8 cellular contexts compared by ENCODE assay signal in the genomic region with DNA sequence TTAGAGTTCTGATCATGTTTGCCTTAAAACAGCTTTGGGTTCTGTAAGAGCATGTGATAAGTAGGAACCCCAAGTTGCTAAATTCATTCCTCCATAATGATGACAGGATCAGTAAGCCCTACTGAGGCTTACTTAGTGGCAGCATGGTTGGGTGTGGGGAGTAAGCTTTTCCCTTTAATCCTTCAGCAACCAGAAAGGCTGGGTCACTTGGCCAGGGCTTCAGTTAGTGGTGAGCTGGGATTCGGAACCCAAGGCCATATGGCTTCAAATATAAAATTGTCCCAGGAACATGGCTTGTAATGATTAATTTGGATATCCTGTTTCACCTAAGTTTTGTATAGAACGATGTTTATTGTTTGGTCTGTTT. TPM values are rescaled to one million over a fixed set of nuclear protein-coding genes. Genes with fewer than 3 reads are reported as not detected.
A peak's percentile ranks its signal among the peaks of the same experiment; 100 is the strongest.
DNase-seq lines count a peak whose midpoint lies in the region; ATAC-seq, FAIRE-seq and TF ChIP-seq lines count a peak whose summit lies in the region.

No MANE protein-coding gene starts in this region.

- CTCF ChIA-PET in H1 (lab: Charles Lee; ENCODE audit: partially characterized antibody), result interaction anchor here (0.6 to 1.8 kb wide), 4 partner anchors 10 to 95 kb away, joined by 3 to 5 read pairs (median 4); no protein-coding TSS in a partner anchor

- peaks cover 2% of the 10 kb centered on the region; the same call in 1 of the 2 replicates for H3K23me2 ChIP-seq in H1 (ENCODE audit: low read depth, low read length)

- TF ChIP-seq POLR2A in H1 (IDR thresholded peaks at IDR 0.05; ENCODE audit: control extremely low read depth in 1 of 2, low read depth in 2 of 2, low read length in 2 of 2), result no peak

- no peak overlapping the region for H3K18ac ChIP-seq in H1 (ENCODE audit: extremely low read depth, low read length)

- no peak overlapping the region for H2BK12ac ChIP-seq in H1 (ENCODE audit: low read depth, low read length)

- no peaks in the 10 kb centered on the region for H4K20me1 ChIP-seq in OCI-LY3 (ENCODE audit: insufficient read depth, low read length)
- H4K20me1 ChIP-seq in H1 (replicated peaks in 1 of 2; ENCODE audit: control insufficient read depth in 1 of 2, insufficient read depth in 2 of 2, low read length in 2 of 2), result no peaks in the 10 kb centered on the region

- peak overlapping the region; percentile 93 for H3K4me3 ChIP-seq in OCI-LY3 (ENCODE audit: low read length)
- peak overlapping the region; percentile 83 to 100 (median 99) for H3K4me3 ChIP-seq in H1 (ENCODE audit: extremely low read depth in 1 of 4, insufficient read depth in 2 of 4, low read depth in 3 of 4, low read length in 4 of 4)
- H3K4me3 ChIP-seq in muscle layer of duodenum (ENCODE audit: low read depth in 1 of 2, low read length in 2 of 2), result peak overlapping the region; percentile 97 to 98

- TF ChIP-seq EP300 in H1 (IDR thresholded peaks at IDR 0.05; ENCODE audit: borderline replicate concordance in 1 of 2, low read depth in 2 of 2, low read length in 2 of 2), result no peak

- TF ChIP-seq CTCF in OCI-LY3 (IDR thresholded peaks at IDR 0.05; ENCODE audit: low read depth, low read length) (no peak), H1 (IDR thresholded peaks at IDR 0.05; ENCODE audit: control extremely low read depth in 1 of 3, insufficient read depth in 1 of 3, low read depth in 1 of 3, low read length in 3 of 3) (no peak)

- H2BK20ac ChIP-seq in H1 (ENCODE audit: low read length), result no peak overlapping the region

- peak; percentile 9 for DNase-seq in NCI-H510A treated with DMSO at 0.1 percent for 48 hours (lab: John Stamatoyannopoulos, UW)
- no peak for DNase-seq in NCI-H510A (lab: John Stamatoyannopoulos, UW)
- DNase-seq in H1 (ENCODE audit: low read depth in 1 of 2, low spot score in 2 of 2), result no peak
- DNase-seq in T-helper 9 cell, result no peak
- no peak for DNase-seq in NCI-H1436 (lab: John Stamatoyannopoulos, UW)

- H4K5ac ChIP-seq in H1 (ENCODE audit: insufficient read length, low read depth, low read length), result no peak overlapping the region

- H3K27ac ChIP-seq in OCI-LY3 (ENCODE audit: low read length) (peak overlapping the region; percentile 81), H1 (ENCODE audit: low read depth, low read length) (no peak overlapping the region), muscle layer of duodenum (ENCODE audit: low read length) (no peak overlapping the region)

- no peak overlapping the region for H3K4ac ChIP-seq in H1 (replicated peaks; ENCODE audit: insufficient read length, low read depth, low read length)

- no peak overlapping the region for H3K23ac ChIP-seq in H1 (ENCODE audit: insufficient read length)

- H3K79me1 ChIP-seq in H1 (ENCODE audit: low read depth, low read length), result no peaks in the 10 kb centered on the region

- H3K9ac ChIP-seq in OCI-LY3 (ENCODE audit: low read length) (peak overlapping the region; percentile 98), H1 (replicated peaks in 1 of 4; ENCODE audit: extremely low read depth in 1 of 4, low read depth in 3 of 4, low read length in 3 of 4) (peak overlapping the region in 2 of 4 experiments; percentile 66 to 97; a peak in 1 of 7 replicates)

- WGBS in H1 (ENCODE audit: extremely low coverage in 1 of 2, insufficient coverage in 1 of 2, insufficient read length in 1 of 2, insufficient replicate concordance in 2 of 2, low coverage in 1 of 2, low lambda C conversion rate in 2 of 2, missing lambda C conversion rate in 1 of 2), 2 experiments, result 89% methylated on average over 2 of the region's 2 CpGs; no CpG with 5 or more reads in 1 of the 2 experiments

- no peak for TF ChIP-seq RAD21 in H1 (IDR thresholded peaks at IDR 0.05 in 1 of 2, conservative IDR thresholded peaks at IDR 0.05 in 1 of 2; ENCODE audit: low read depth in 2 of 2, low read length in 2 of 2)

- FAIRE-seq in H1 (lab: Jason Lieb, UNC), result no peak

- H3K4me2 ChIP-seq in OCI-LY3 (ENCODE audit: low read length) (peak overlapping the region; percentile 73), H1 (ENCODE audit: insufficient read depth in 1 of 2, low read depth in 2 of 2, low read length in 2 of 2) (peak overlapping the region; percentile 70 to 83)

- no peak overlapping the region for H3K14ac ChIP-seq in H1 (ENCODE audit: insufficient read length)

- H3K27me3 ChIP-seq in OCI-LY3 (ENCODE audit: low read depth, low read length), result no peaks in the 10 kb centered on the region
- H3K27me3 ChIP-seq in H1 (replicated peaks in 1 of 4; ENCODE audit: control insufficient read depth in 3 of 4, extremely low read depth in 1 of 4, insufficient read depth in 3 of 4, low read length in 3 of 4), result peaks cover 0 to 11% (median 6%) of the 10 kb centered on the region in 4 experiments; a peak in 5 of 7 replicates
- H3K27me3 ChIP-seq in muscle layer of duodenum (ENCODE audit: low read depth, low read length), result no peaks in the 10 kb centered on the region

- H3K4me1 ChIP-seq in OCI-LY3 (ENCODE audit: low read length) (peaks cover 9% of the 10 kb centered on the region), H1 (replicated peaks in 1 of 4; ENCODE audit: control insufficient read depth in 3 of 4, insufficient read depth in 4 of 4, low read length in 3 of 4) (peaks cover 0 to 3% (median 0%) of the 10 kb centered on the region in 4 experiments; a peak in 2 of 7 replicates), muscle layer of duodenum (ENCODE audit: control insufficient read depth in 1 of 2, insufficient read depth in 2 of 2, low read length in 2 of 2) (peaks cover 0 to 7% of the 10 kb centered on the region in 2 donors)

- no peak overlapping the region for H2BK120ac ChIP-seq in H1 (replicated peaks; ENCODE audit: low read depth, low read length)

- H4K91ac ChIP-seq in H1 (replicated peaks; ENCODE audit: insufficient read length, low read length), result no peak overlapping the region

- no peak overlapping the region for H3K56ac ChIP-seq in H1 (replicated peaks; ENCODE audit: insufficient read length, low read depth, low read length)

- no peak overlapping the region for H2BK5ac ChIP-seq in H1 (ENCODE audit: low read depth, low read length)

- POLR2A ChIA-PET in H1 (lab: Charles Lee; ENCODE audit: partially characterized antibody), result interaction anchor here (0.9 to 2.9 kb wide), 7 partner anchors 9 to 72 kb away, joined by 3 to 9 read pairs (median 4); no protein-coding TSS in a partner anchor

- ATAC-seq in HG02588 (IDR thresholded peaks at IDR 0.05; ENCODE audit: unreplicated experiment), result peak; percentile 23

- H4K8ac ChIP-seq in H1 (ENCODE audit: extremely low read depth, insufficient read depth, low read length), result no peak overlapping the region

- H2AFZ ChIP-seq in OCI-LY3 (ENCODE audit: low read depth, low read length) (peak overlapping the region; percentile 95), H1 (ENCODE audit: low read length) (peak overlapping the region; percentile 62; the same call in 1 of the 2 replicates)

- H2AK5ac ChIP-seq in H1 (ENCODE audit: low read depth, low read length), result no peak overlapping the region

- H2BK15ac ChIP-seq in H1 (ENCODE audit: low read length), result no peak overlapping the region

- no peaks in the 10 kb centered on the region for H3K9me3 ChIP-seq in OCI-LY3 (ENCODE audit: insufficient read depth, low read length)
- peaks cover 0 to 9% of the 10 kb centered on the region in 2 experiments; a peak in 1 of 4 replicates for H3K9me3 ChIP-seq in H1 (ENCODE audit: insufficient read depth in 2 of 2, low read depth in 1 of 2, low read length in 1 of 2)
- no peaks in the 10 kb centered on the region for H3K9me3 ChIP-seq in muscle layer of duodenum (ENCODE audit: control insufficient read depth in 1 of 2, low read length in 2 of 2)

- H3K79me2 ChIP-seq in OCI-LY3 (ENCODE audit: low read length), result peaks cover 26% of the 10 kb centered on the region
- peaks cover 0 to 9% of the 10 kb centered on the region in 2 experiments; a peak in 2 of 4 replicates for H3K79me2 ChIP-seq in H1 (ENCODE audit: control insufficient read depth in 1 of 2, insufficient read depth in 2 of 2, low read length in 2 of 2)

- H3K36me3 ChIP-seq in OCI-LY3 (replicated peaks; ENCODE audit: low read depth, low read length) (peaks cover 13% of the 10 kb centered on the region), H1 (ENCODE audit: control insufficient read depth in 2 of 4, insufficient read depth in 4 of 4, low read length in 3 of 4) (peaks cover 0 to 3% (median 0%) of the 10 kb centered on the region in 4 experiments; a peak in 2 of 8 replicates), muscle layer of duodenum (ENCODE audit: control insufficient read depth in 1 of 2, insufficient read depth in 2 of 2, low read length in 2 of 2) (no peaks in the 10 kb centered on the region)

TF ChIP-seq in H1, 55 proteins besides CTCF, POLR2A, EP300 and RAD21:
- TF ChIP-seq SP2 (IDR thresholded peaks at IDR 0.05; ENCODE audit: low read length) (no peak), SP1 (IDR thresholded peaks at IDR 0.05; ENCODE audit: low read depth, low read length) (no peak), GABPA (IDR thresholded peaks at IDR 0.05; ENCODE audit: borderline replicate concordance, insufficient read depth, low read length) (no peak), FOSL1 (IDR thresholded peaks at IDR 0.05; ENCODE audit: insufficient read depth, low read depth, low read length) (no peak), NANOG (IDR thresholded peaks at IDR 0.05; ENCODE audit: insufficient read depth, low read depth, low read length, poor library complexity, severe bottlenecking) (no peak), CBX5 (IDR thresholded peaks at IDR 0.05; ENCODE audit: low read depth, low read length) (no peak), CEBPB (IDR thresholded peaks at IDR 0.05; ENCODE audit: low read depth, low read length) (no peak), SIN3A (conservative IDR thresholded peaks at IDR 0.05 in 1 of 2, IDR thresholded peaks at IDR 0.05 in 1 of 2; ENCODE audit: low read depth in 1 of 2, low read length in 2 of 2) (no peak), JUN (IDR thresholded peaks at IDR 0.05; ENCODE audit: low read depth, low read length) (no peak), ASH2L (IDR thresholded peaks at IDR 0.05; ENCODE audit: low read length) (no peak), BCL11A (IDR thresholded peaks at IDR 0.05; ENCODE audit: low read depth in 2 of 2, low read length in 2 of 2) (no peak), CHD1 (IDR thresholded peaks at IDR 0.05; ENCODE audit: low read depth, low read length) (no peak), KDM1A (IDR thresholded peaks at IDR 0.05; ENCODE audit: borderline replicate concordance, low read length) (no peak)
TF ChIP-seq in H1: peak in this region for 0.

RNA-seq across cellular contexts. Expression of a gene that starts 0.8 kb away (rescaled TPM):
- total RNA-seq in H1 (2021; fragmentation: NEBNext Ultra II Directional; extraction: Animal tissue kit (Norgen Biotek cat#: 25700)), result 13.4 and 15.4 TPM in 2 replicates
- polyA plus RNA-seq in H1 (2011; rRNA removed), result 9.5 and 12.9 TPM in 2 replicates
- 11.2 TPM for polyA plus RNA-seq in H1 (2011; cell fraction: cytosol; rRNA removed)
- polyA plus RNA-seq in H1 (2011; cell fraction: nucleus; rRNA removed), result 9.1 TPM
- 11.9 to 14.8 TPM (median 12.8 TPM) in 4 replicates for polyA plus RNA-seq in H1 (2012, experiment 1 of 2)
- 8.1 TPM for polyA plus RNA-seq in H1 (2012, experiment 2 of 2)
- 12.8 TPM for polyA plus RNA-seq in H1 (2013, experiment 1 of 2)
- 12.1 TPM for polyA plus RNA-seq in H1 (2013, experiment 2 of 2)
- 13.4 and 20.0 TPM in 2 replicates for polyA minus RNA-seq in H1 (2011; rRNA and poly(A)+ RNA removed)
- polyA minus RNA-seq in H1 (2011; cell fraction: cytosol; rRNA and poly(A)+ RNA removed), result 7.5 TPM
- polyA minus RNA-seq in H1 (2011; cell fraction: nucleus; rRNA and poly(A)+ RNA removed), result 7.6 TPM
